In genomic region chr10:30435499-30436117, GRCh38 we compare ENCODE assay signal across 8 cellular contexts. TPM values are rescaled to one million over a fixed set of nuclear protein-coding genes. Genes with fewer than 3 reads are reported as not detected.
DNase-seq lines count a peak whose midpoint lies in the region; ATAC-seq and TF ChIP-seq lines count a peak whose summit lies in the region.
"Not testable (repeated sequence)": the region's sequence is repeated elsewhere in the genome, so short reads cannot be mapped to it uniquely, and the experiment has no call there.

No MANE protein-coding gene starts in this region.

- H3K27ac ChIP-seq in A673 (ENCODE audit: low read depth, low read length, poor library complexity, severe bottlenecking), result peak overlapping the region; percentile 43
- peak overlapping the region; percentile 91 for H3K27ac ChIP-seq in GM23248
- peak overlapping the region; percentile 85 for H3K27ac ChIP-seq in Panc1 (ENCODE audit: low read length)
- peak overlapping the region; percentile 99 for H3K27ac ChIP-seq in left ventricle myocardium inferior (replicated peaks)
- H3K27ac ChIP-seq in muscle layer of colon (ENCODE audit: low read depth, low read length), result peak overlapping the region; percentile 100

- peaks cover 35% of the 10 kb centered on the region for H3K4me1 ChIP-seq in A673 (ENCODE audit: insufficient read depth, low read length, poor library complexity, severe bottlenecking)
- H3K4me1 ChIP-seq in GM23248 (ENCODE audit: insufficient read depth), result peaks cover 39% of the 10 kb centered on the region
- peaks cover 27% of the 10 kb centered on the region for H3K4me1 ChIP-seq in Panc1 (ENCODE audit: control insufficient read depth, insufficient read depth, low read length)
- H3K4me1 ChIP-seq in left ventricle myocardium inferior, result peaks cover 96% of the 10 kb centered on the region
- peaks cover 31% of the 10 kb centered on the region for H3K4me1 ChIP-seq in muscle layer of colon (ENCODE audit: insufficient read depth, low read length)
- peaks cover 34% of the 10 kb centered on the region for H3K4me1 ChIP-seq in skeletal muscle satellite cell (ENCODE audit: control insufficient read depth, insufficient read depth, low read length)

- H3K4me2 ChIP-seq in GM23248 (ENCODE audit: unreplicated experiment), result peak overlapping the region; percentile 91
- H3K4me2 ChIP-seq in skeletal muscle satellite cell (ENCODE audit: low read length), result peak overlapping the region; percentile 98

- H3K9ac ChIP-seq in GM23248 (peak overlapping the region; percentile 98), muscle layer of colon (ENCODE audit: low read length) (peak overlapping the region; percentile 55)
- H3K9ac ChIP-seq in skeletal muscle satellite cell (ENCODE audit: low read depth, low read length), result not testable (repeated sequence)

- H3K4me1 Mint-ChIP-seq in activated naive CD4-positive, alpha-beta T cell treated with anti-CD3 and anti-CD28 coated beads for 36 hours (ENCODE audit: low read depth), result peaks cover 43% of the 10 kb centered on the region
- H3K4me1 Mint-ChIP-seq in dendritic cell treated with granulocyte-macrophage colony-stimulating factor and Interleukin-4, amounts not matched to agents 40 ng/mL and 50 ng/mL, for 4 days (ENCODE audit: low read depth), result peaks cover 70% of the 10 kb centered on the region

- H3F3A ChIP-seq in GM23248 (ENCODE audit: insufficient read depth), result peaks cover 41% of the 10 kb centered on the region

- DNase-seq in A673 (ENCODE audit: low spot score); Panc1 (ENCODE audit: low read depth, low spot score); activated naive CD4-positive, alpha-beta T cell treated with anti-CD3 and anti-CD28 coated beads for 36 hours; left ventricle myocardium inferior: not testable (repeated sequence)
- DNase-seq in GM23248, result peak; percentile 71

- H3K36me3 ChIP-seq in A673 (ENCODE audit: insufficient read depth, low read length, poor library complexity, severe bottlenecking); Panc1 (ENCODE audit: control insufficient read depth, insufficient read depth, low read length); muscle layer of colon (ENCODE audit: insufficient read depth, low read length); skeletal muscle satellite cell (ENCODE audit: insufficient read depth, low read length): not testable (repeated sequence)
- H3K36me3 ChIP-seq in GM23248 (ENCODE audit: low read depth) (peaks cover 13% of the 10 kb centered on the region; the same call in 1 of the 2 replicates), left ventricle myocardium inferior (peaks cover 17% of the 10 kb centered on the region)

- not testable (repeated sequence) for H3K9me3 ChIP-seq in A673 (ENCODE audit: low read depth, low read length, poor library complexity, severe bottlenecking); GM23248 (ENCODE audit: low read depth); Panc1 (ENCODE audit: control insufficient read depth, insufficient read depth, low read depth, low read length); left ventricle myocardium inferior (replicated peaks); muscle layer of colon (ENCODE audit: low read length); skeletal muscle satellite cell (replicated peaks; ENCODE audit: low read length)

- not testable (repeated sequence) for H3K9me2 ChIP-seq in GM23248 (ENCODE audit: insufficient read depth)

- intact Hi-C loops in A673 (cut with micrococcal nuclease; ENCODE audit: unreplicated experiment); Panc1 (cut with micrococcal nuclease; ENCODE audit: unreplicated experiment); dendritic cell treated with granulocyte-macrophage colony-stimulating factor and Interleukin-4, amounts not matched to agents 40 ng/mL and 50 ng/mL, for 4 days (cut with micrococcal nuclease); left ventricle myocardium inferior (cut with micrococcal nuclease): not testable (repeated sequence)
- intact Hi-C loops in activated naive CD4-positive, alpha-beta T cell treated with anti-CD3 and anti-CD28 coated beads for 36 hours (cut with micrococcal nuclease), result loop anchor here (2.0 to 10.0 kb wide), 5 partner anchors 87 to 1489 kb away; partner anchors contain the start of genes ARHGAP12 and MTPAP

- H3K4me3 ChIP-seq in A673 (ENCODE audit: low read depth, low read length, poor library complexity, severe bottlenecking), result peak overlapping the region; percentile 96
- H3K4me3 ChIP-seq in GM23248, result peak overlapping the region; percentile 84
- H3K4me3 ChIP-seq in Panc1 (ENCODE audit: low read depth in 2 of 2, low read length in 2 of 2), result peak overlapping the region; percentile 66 to 79
- H3K4me3 ChIP-seq in left ventricle myocardium inferior, result peak overlapping the region; percentile 91
- H3K4me3 ChIP-seq in muscle layer of colon (ENCODE audit: low read depth in 1 of 2, low read length in 2 of 2), result peak overlapping the region; percentile 92 to 93
- not testable (repeated sequence) for H3K4me3 ChIP-seq in skeletal muscle satellite cell (ENCODE audit: low read length)

- H3K4me3 Mint-ChIP-seq in activated naive CD4-positive, alpha-beta T cell treated with anti-CD3 and anti-CD28 coated beads for 36 hours, result peak overlapping the region; percentile 84
- H3K4me3 Mint-ChIP-seq in dendritic cell treated with granulocyte-macrophage colony-stimulating factor and Interleukin-4, amounts not matched to agents 40 ng/mL and 50 ng/mL, for 4 days, result peak overlapping the region; percentile 97

- peaks cover 22% of the 10 kb centered on the region for H3K79me2 ChIP-seq in GM23248 (ENCODE audit: insufficient read depth)

- not testable (repeated sequence) for H3K27me3 ChIP-seq in A673 (replicated peaks; ENCODE audit: insufficient read depth, low read depth, low read length, poor library complexity); GM23248 (replicated peaks; ENCODE audit: insufficient read depth); Panc1 (ENCODE audit: control insufficient read depth, insufficient read depth, low read length); left ventricle myocardium inferior (ENCODE audit: low read depth); muscle layer of colon (ENCODE audit: control insufficient read depth in 1 of 2, insufficient read depth in 2 of 2, low read length in 2 of 2); skeletal muscle satellite cell (ENCODE audit: control insufficient read depth, insufficient read depth, low read length)

- POLR2A ChIA-PET in A673 (lab: Charles Lee; ENCODE audit: low non-redundant PET); Panc1 (lab: Charles Lee): not testable (repeated sequence)

- H3K36me3 Mint-ChIP-seq in activated naive CD4-positive, alpha-beta T cell treated with anti-CD3 and anti-CD28 coated beads for 36 hours (ENCODE audit: low read depth), result peaks cover 25% of the 10 kb centered on the region
- H3K36me3 Mint-ChIP-seq in dendritic cell treated with granulocyte-macrophage colony-stimulating factor and Interleukin-4, amounts not matched to agents 40 ng/mL and 50 ng/mL, for 4 days (ENCODE audit: low read depth), result peaks cover 77% of the 10 kb centered on the region

- in situ Hi-C loops in GM23248 (cut with MboI); Panc1 (cut with HindIII; ENCODE audit: low pct_unique_long_range_greater_than_20kb, low sequenced_read_pairs): not testable (repeated sequence)

- 47 to 55% methylated on average over 12 to 15 of the region's 15 CpGs for WGBS in GM23248 (ENCODE audit: low coverage in 1 of 2, low lambda C conversion rate in 2 of 2, missing lambda C conversion rate in 2 of 2), 2 experiments

- CTCF ChIA-PET in A673 (lab: Charles Lee); Panc1 (lab: Charles Lee): not testable (repeated sequence)
- CTCF ChIA-PET in activated naive CD4-positive, alpha-beta T cell treated with anti-CD3 and anti-CD28 coated beads for 36 hours (lab: Charles Lee), result interaction anchor here (1.0 to 1.7 kb wide), 2 partner anchors 20 to 97 kb away, joined by 5 to 12 read pairs; no protein-coding TSS in a partner anchor

- BruUV-seq in A673 (replicated peaks; lab: Mats Ljungman, UMichigan); Panc1 (replicated peaks; lab: Mats Ljungman, UMichigan): not testable (repeated sequence)

- H2AFZ ChIP-seq in GM23248, result not testable (repeated sequence)

- H3K9me3 Mint-ChIP-seq in activated naive CD4-positive, alpha-beta T cell treated with anti-CD3 and anti-CD28 coated beads for 36 hours; dendritic cell treated with granulocyte-macrophage colony-stimulating factor and Interleukin-4, amounts not matched to agents 40 ng/mL and 50 ng/mL, for 4 days: not testable (repeated sequence)

- not testable (repeated sequence) for TF ChIP-seq CTCF in A673 (conservative IDR thresholded peaks at IDR 0.05; ENCODE audit: low read depth, low read length); Panc1 (IDR thresholded peaks at IDR 0.05); left ventricle myocardium inferior (IDR thresholded peaks at IDR 0.05; ENCODE audit: borderline replicate concordance)

- not testable (repeated sequence) for ATAC-seq in Panc1

- H3K27me3 Mint-ChIP-seq in activated naive CD4-positive, alpha-beta T cell treated with anti-CD3 and anti-CD28 coated beads for 36 hours (ENCODE audit: low read depth); dendritic cell treated with granulocyte-macrophage colony-stimulating factor and Interleukin-4, amounts not matched to agents 40 ng/mL and 50 ng/mL, for 4 days: not testable (repeated sequence)

- peak overlapping the region; percentile 38 for H3K27ac Mint-ChIP-seq in activated naive CD4-positive, alpha-beta T cell treated with anti-CD3 and anti-CD28 coated beads for 36 hours
- peak overlapping the region; percentile 97 for H3K27ac Mint-ChIP-seq in dendritic cell treated with granulocyte-macrophage colony-stimulating factor and Interleukin-4, amounts not matched to agents 40 ng/mL and 50 ng/mL, for 4 days

- H4K20me1 ChIP-seq in GM23248 (ENCODE audit: insufficient read depth), result not testable (repeated sequence)

RNA-seq across cellular contexts. Expression of gene MAP3K8, which starts 1.6 kb away (rescaled TPM):
- 4.5 TPM in 2 replicates for total RNA-seq in A673 (2021)
- total RNA-seq in GM23248 (2014; rRNA removed; shearing (Covaris generic)), result 3.7 and 8.5 TPM in 2 replicates
- polyA plus RNA-seq in GM23248 (2016; fragmentation: Nextera tagmentation; extraction: Ambion mirVana), result 4.8 and 4.9 TPM in 2 replicates
- total RNA-seq in Panc1 (2021; ENCODE audit: unreplicated experiment), result 4.8 TPM
- 1.3 TPM for polyA plus RNA-seq in Panc1 (2012; ENCODE audit: insufficient read length)
- 10 to 100 TPM; 13.6 to 14.5 TPM for total RNA-seq in activated naive CD4-positive, alpha-beta T cell treated with anti-CD3 and anti-CD28 coated beads for 36 hours
- total RNA-seq in left ventricle myocardium inferior, result 7.0 TPM
- total RNA-seq in skeletal muscle satellite cell (2012; rRNA removed), result 3.0 and 7.2 TPM in 2 replicates

Comparison
In these comparisons a context has a peak if more than half of its experiments do, and no peak if none do; other contexts are left out.
1. H3K27ac ChIP-seq: peak in every context shown above with its lines; median percentile 100 in muscle layer of colon; 99 in left ventricle myocardium inferior; 91 in GM23248; 85 in Panc1; 43 in A673.